ENCODE assay signal across 11 cellular contexts in the genomic region with DNA sequence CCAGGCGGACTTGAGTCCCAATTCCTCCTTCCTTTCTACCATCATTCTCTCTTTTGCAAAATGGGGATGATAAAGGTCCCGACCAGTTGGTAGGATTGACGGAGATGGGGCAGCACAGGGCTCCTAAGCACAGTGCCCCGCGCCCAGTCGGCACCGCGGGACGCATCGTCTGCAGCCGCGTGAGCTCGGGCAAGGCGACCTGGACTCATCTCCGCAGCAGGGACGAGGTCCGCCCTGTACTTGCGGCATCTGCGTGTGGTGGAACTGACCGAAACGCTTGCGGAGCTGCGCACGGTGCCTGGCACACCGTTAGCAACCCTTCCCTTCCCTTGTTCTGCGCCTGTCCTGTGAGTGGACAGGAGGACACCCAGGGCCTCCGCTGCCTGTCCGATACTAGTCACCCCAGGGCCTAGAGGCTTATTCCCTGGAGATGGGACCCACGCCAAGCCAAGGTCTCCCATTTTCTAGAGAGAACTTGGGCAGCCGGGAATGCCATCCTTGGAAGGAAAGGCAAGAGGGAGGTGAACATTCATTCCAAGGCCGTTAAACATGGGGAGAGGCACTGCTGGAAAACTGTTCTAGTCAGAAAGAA.
DNase-seq lines count a peak whose midpoint lies in the region; ATAC-seq, FAIRE-seq and TF ChIP-seq lines count a peak whose summit lies in the region.
"Had no signal": no experiment of that assay in that cellular context is flagged by ENCODE, and none has a peak within 500 bp of the region (broad histone marks: within the 10 kb centered on the region; RNA-seq: fewer than 3 reads in every experiment).

No MANE protein-coding gene starts in this region.

- H3K9me3 Mint-ChIP-seq in effector memory CD8-positive, alpha-beta T cell: no peaks in the 10 kb centered on the region
- H3K9me3 Mint-ChIP-seq in naive thymus-derived CD4-positive, alpha-beta T cell: peaks cover 0 to 24% (median 3%) of the 10 kb centered on the region in 11 donors

- H3K27ac Mint-ChIP-seq in effector memory CD8-positive, alpha-beta T cell: no peak overlapping the region
- no peak overlapping the region for H3K27ac Mint-ChIP-seq in naive thymus-derived CD4-positive, alpha-beta T cell

- FAIRE-seq in H54 (lab: Jason Lieb, UNC): no peak
- FAIRE-seq: islet of Langerhans had no signal

- CTCF ChIA-PET in AG04450 (lab: Charles Lee): interaction anchor here (0.6 to 2.7 kb wide), 37 partner anchors 8 to 1180 kb away, joined by 3 to 60 read pairs (median 6); no protein-coding TSS in a partner anchor
- CTCF ChIA-PET in naive thymus-derived CD4-positive, alpha-beta T cell (lab: Charles Lee): no interaction called here

- peaks cover 51 to 61% of the 10 kb centered on the region in 2 donors for H3K27me3 Mint-ChIP-seq in effector memory CD8-positive, alpha-beta T cell
- peaks cover 35 to 56% (median 47%) of the 10 kb centered on the region in 5 donors for H3K27me3 Mint-ChIP-seq in naive thymus-derived CD4-positive, alpha-beta T cell

- no peak for TF ChIP-seq POLR2A in H54 (IDR thresholded peaks at IDR 0.05; ENCODE audit: low read depth, low read length)

- DNase-seq in AG04450 (ENCODE audit: low read depth, low spot score) (no peak), H54 (ENCODE audit: insufficient read length, low spot score) (no peak), NCI-H774 (lab: John Stamatoyannopoulos, UW) (no peak), GF-D8 (lab: John Stamatoyannopoulos, UW) (no peak)
- no peak for DNase-seq in effector memory CD8-positive, alpha-beta T cell
- DNase-seq in naive thymus-derived CD4-positive, alpha-beta T cell: no peak
- DNase-seq: DND-41, NCI-H187 treated with DMSO at 0.1 percent for 48 hours had no signal

- no peaks in the 10 kb centered on the region for H3K36me3 ChIP-seq in naive thymus-derived CD4-positive, alpha-beta T cell (ENCODE audit: control insufficient read depth in 2 of 3, insufficient read depth in 3 of 3, low read length in 3 of 3)

- H3K4me3 ChIP-seq in AG04450 (ENCODE audit: low read depth, low read length): peak overlapping the region; percentile 55
- peak overlapping the region; percentile 34 for H3K4me3 ChIP-seq in naive thymus-derived CD4-positive, alpha-beta T cell (ENCODE audit: low read length)

- H3K36me3 Mint-ChIP-seq in effector memory CD8-positive, alpha-beta T cell (ENCODE audit: insufficient read depth): no peaks in the 10 kb centered on the region
- H3K36me3 Mint-ChIP-seq in naive thymus-derived CD4-positive, alpha-beta T cell: peaks cover 0 to 3% (median 0%) of the 10 kb centered on the region in 5 donors

- H3K27me3 ChIP-seq in AG04450 (ENCODE audit: control insufficient read depth, insufficient read depth, low read length): peaks cover 16% of the 10 kb centered on the region
- peaks cover 0 to 3% of the 10 kb centered on the region in 2 donors for H3K27me3 ChIP-seq in naive thymus-derived CD4-positive, alpha-beta T cell (ENCODE audit: control insufficient read depth in 2 of 2, insufficient read depth in 2 of 2, low read length in 2 of 2)

- H3K4me1 Mint-ChIP-seq in effector memory CD8-positive, alpha-beta T cell (ENCODE audit: low read depth in 2 of 2): peaks cover 0 to 5% of the 10 kb centered on the region in 2 donors
- peaks cover 0 to 9% (median 5%) of the 10 kb centered on the region in 7 donors for H3K4me1 Mint-ChIP-seq in naive thymus-derived CD4-positive, alpha-beta T cell

- POLR2A ChIA-PET in AG04450 (lab: Yijun Ruan, JAX): interaction anchor here (1.2 kb wide), 1 partner anchor 938 kb away, joined by 3 read pairs; no protein-coding TSS in a partner anchor
- POLR2A ChIA-PET in naive thymus-derived CD4-positive, alpha-beta T cell (lab: Charles Lee): no interaction called here

- ATAC-seq in HG02678 (IDR thresholded peaks at IDR 0.05; ENCODE audit: unreplicated experiment): peak; percentile 18
- ATAC-seq in effector memory CD8-positive, alpha-beta T cell (replicated peaks): peak; percentile 17
- no peak for ATAC-seq in naive thymus-derived CD4-positive, alpha-beta T cell
- no peak for ATAC-seq in GM21737 (IDR thresholded peaks at IDR 0.05; ENCODE audit: unreplicated experiment)

- peak overlapping the region; percentile 46 to 68 for H3K4me3 Mint-ChIP-seq in effector memory CD8-positive, alpha-beta T cell
- peak overlapping the region; percentile 19 to 75 (median 60) for H3K4me3 Mint-ChIP-seq in naive thymus-derived CD4-positive, alpha-beta T cell

- H3K9me3 ChIP-seq in AG04450 (ENCODE audit: control insufficient read depth, insufficient read depth, low read length): peaks cover 2% of the 10 kb centered on the region
- no peaks in the 10 kb centered on the region for H3K9me3 ChIP-seq in naive thymus-derived CD4-positive, alpha-beta T cell (ENCODE audit: control insufficient read depth in 2 of 3, low read length in 3 of 3)

- no peak overlapping the region for H3K27ac ChIP-seq in AG04450 (ENCODE audit: low read depth, low read length)
- no peak overlapping the region for H3K27ac ChIP-seq in naive thymus-derived CD4-positive, alpha-beta T cell (ENCODE audit: low read depth, low read length)

- H3K4me1 ChIP-seq in naive thymus-derived CD4-positive, alpha-beta T cell (ENCODE audit: control insufficient read depth in 2 of 2, insufficient read depth in 2 of 2, low read length in 2 of 2): peaks cover 0 to 6% of the 10 kb centered on the region in 2 donors

- intact Hi-C loops in naive thymus-derived CD4-positive, alpha-beta T cell (cut with micrococcal nuclease): loop anchor here (1.0 to 10.0 kb wide), 2 partner anchors 951 to 1755 kb away; no protein-coding TSS in a partner anchor

- TF ChIP-seq CTCF in AG04450 (IDR thresholded peaks at IDR 0.05; ENCODE audit: low read depth, low read length): no peak

Comparison
In these comparisons a context has a peak if more than half of its experiments do, and no peak if none do; other contexts are left out.
1. ATAC-seq: peak in HG02678 (single experiment) and effector memory CD8-positive, alpha-beta T cell (single experiment); none in naive thymus-derived CD4-positive, alpha-beta T cell (single experiment) and GM21737 (single experiment).